In genomic region chr19:44164673-44165512, GRCh38 we compare ENCODE assay signal across 8 cellular contexts. TPM values are rescaled to one million over a fixed set of nuclear protein-coding genes. Genes with fewer than 3 reads are reported as not detected.
DNase-seq lines count a peak whose midpoint lies in the region; ATAC-seq and TF ChIP-seq lines count a peak whose summit lies in the region.

TSS of gene ZNF226 (plus strand) at chr19:44165100. CDS start at chr19:44170081, 4,981 bp downstream.

- peak within 1 kb of the TSS; percentile 53 for H3K4ac ChIP-seq in trophoblast cell (ENCODE audit: low read depth, low read length)

- no peak within 1 kb of the TSS for H3K23ac ChIP-seq in trophoblast cell (ENCODE audit: low read length)

- intact Hi-C loops in cardiac septum (cut with DNase I) (loop anchor here (1.0 to 5.0 kb wide), 4 partner anchors 24 to 113 kb away; partner anchors contain the start of genes ZNF223, ZNF225 and ZNF234), transverse colon (cut with DNase I; ENCODE audit: low total_unique reads) (loop anchor here (10.0 kb wide), 1 partner anchor 60 kb away; no protein-coding TSS in a partner anchor)

- peak within 1 kb of the TSS; percentile 75 for H3K14ac ChIP-seq in trophoblast cell (ENCODE audit: low read length)

- TF ChIP-seq POLR2A in transverse colon (IDR thresholded peaks at IDR 0.05): peak; percentile 26

- no peak within 1 kb of the TSS for H2BK5ac ChIP-seq in trophoblast cell (ENCODE audit: low read depth, low read length, poor library complexity)

- no peak for TF ChIP-seq EP300 in transverse colon (IDR thresholded peaks at IDR 0.05; ENCODE audit: low read depth)

- peaks cover 5 to 6% of the 10 kb centered on the region in 2 experiments for H3K4me1 ChIP-seq in trophoblast cell (ENCODE audit: control insufficient read depth in 1 of 2, insufficient read depth in 2 of 2, low read length in 2 of 2)
- peaks cover 5 to 14% (median 8%) of the 10 kb centered on the region in 4 donors for H3K4me1 ChIP-seq in transverse colon

- peak within 1 kb of the TSS; percentile 38 for H3K18ac ChIP-seq in trophoblast cell (ENCODE audit: low read length)

- in situ Hi-C loops in transverse colon (cut with MboI; ENCODE audit: low pct_ligation_motif_present in 1 of 4, low pct_unique_long_range_greater_than_20kb in 1 of 4, low sequenced_read_pairs in 3 of 4): no loop called here

- peak; percentile 81 for ATAC-seq in HG02610 (IDR thresholded peaks at IDR 0.05; ENCODE audit: unreplicated experiment)

- H3K79me1 ChIP-seq in trophoblast cell (ENCODE audit: low read length): peaks cover 7% of the 10 kb centered on the region

- peak within 1 kb of the TSS; percentile 94 for H4K8ac ChIP-seq in trophoblast cell (ENCODE audit: low read depth, low read length)

- H2AK5ac ChIP-seq in trophoblast cell (ENCODE audit: low read length): no peak within 1 kb of the TSS

- peak within 1 kb of the TSS; percentile 85 for H3K9ac ChIP-seq in trophoblast cell (ENCODE audit: low read length)

- H3K9me3 ChIP-seq in trophoblast cell (ENCODE audit: insufficient read depth, low read depth, low read length) (no peaks in the 10 kb centered on the region), transverse colon (peaks cover 33 to 37% of the 10 kb centered on the region in 2 donors)

- H4K91ac ChIP-seq in trophoblast cell (ENCODE audit: low read depth, low read length): peak within 1 kb of the TSS; percentile 60

- peak within 1 kb of the TSS; percentile 91 for H4K12ac ChIP-seq in trophoblast cell (ENCODE audit: low read depth, low read length)

- H3K4me2 ChIP-seq in trophoblast cell (ENCODE audit: low read length): peak within 1 kb of the TSS; percentile 94

- H3K27ac ChIP-seq in adipose tissue (ENCODE audit: low read depth, low read length) (peak within 1 kb of the TSS; percentile 83), trophoblast cell (ENCODE audit: low read depth, low read length) (peak within 1 kb of the TSS; percentile 29), transverse colon (peak within 1 kb of the TSS; percentile 77 to 86 (median 85))

- no peaks in the 10 kb centered on the region for H3K27me3 ChIP-seq in trophoblast cell (ENCODE audit: insufficient read depth, low read length)
- H3K27me3 ChIP-seq in transverse colon: no peaks in the 10 kb centered on the region

- CTCF ChIA-PET in GM10248 (lab: Yijun Ruan, JAX): interaction anchor here (0.7 to 1.6 kb wide), 3 partner anchors 16 to 51 kb away, joined by 3 to 5 read pairs (median 4); partner anchors contain the start of gene ZNF227

- H3K79me2 ChIP-seq in trophoblast cell (ENCODE audit: control insufficient read depth, insufficient read depth, low read length, poor library complexity): peaks cover 3% of the 10 kb centered on the region

- H3K4me3 ChIP-seq in trophoblast cell (ENCODE audit: low read depth, low read length): peak within 1 kb of the TSS; percentile 84
- H3K4me3 ChIP-seq in transverse colon: peak within 1 kb of the TSS; percentile 60 to 84 (median 78)

- POLR2A ChIA-PET in GM10248 (lab: Yijun Ruan, JAX): interaction anchor here (0.6 to 1.2 kb wide), 7 partner anchors 11 to 335 kb away, joined by 3 to 4 read pairs (median 3); partner anchors contain the start of gene ZNF225

- peak; percentile 84 for DNase-seq in GM10248 (ENCODE audit: extremely low spot score)
- peak; percentile 71 for DNase-seq in NCI-H128 (lab: John Stamatoyannopoulos, UW; ENCODE audit: unreplicated experiment)
- DNase-seq in SW 1271 (lab: John Stamatoyannopoulos, UW): peak; percentile 86 to 98
- peak; percentile 95 for DNase-seq in cardiac septum (ENCODE audit: low spot score)
- peak; percentile 95 to 98 for DNase-seq in trophoblast cell
- DNase-seq in transverse colon: peak; percentile 91

- H3K36me3 ChIP-seq in trophoblast cell (ENCODE audit: control insufficient read depth in 1 of 2, insufficient read depth in 2 of 2, low read length in 2 of 2): peaks cover 0 to 12% of the 10 kb centered on the region in 2 experiments
- peaks cover 0 to 33% (median 17%) of the 10 kb centered on the region in 4 donors for H3K36me3 ChIP-seq in transverse colon

- 0 to 1% (median 1%) methylated on average over 32 of the region's 32 CpGs for WGBS in adipose tissue, 3 donors
- WGBS in trophoblast cell (ENCODE audit: extremely low coverage, insufficient coverage, insufficient read length): no CpG with 5 or more reads among the region's 32 CpGs
- 0 to 1% methylated on average over 3 to 32 of the region's 32 CpGs for WGBS in transverse colon (ENCODE audit: low coverage in 1 of 2), 2 donors

- H2BK120ac ChIP-seq in trophoblast cell (ENCODE audit: insufficient read depth, low read length, poor library complexity): peak within 1 kb of the TSS; percentile 53

- no peak for TF ChIP-seq CTCF in GM10248 (IDR thresholded peaks at IDR 0.05; ENCODE audit: control extremely low read depth, extremely low read depth, low read depth, missing control alignments)
- TF ChIP-seq CTCF in transverse colon (IDR thresholded peaks at IDR 0.05): no peak

- no peak within 1 kb of the TSS for H2BK12ac ChIP-seq in trophoblast cell (ENCODE audit: low read length)

- peak within 1 kb of the TSS; percentile 95 for H2AFZ ChIP-seq in trophoblast cell (ENCODE audit: insufficient read depth, low read length, poor library complexity)

RNA-seq across cellular contexts. Expression of gene ZNF226, which starts in this region (rescaled TPM):
- 10 to 100 TPM in 1 of 3 donors, 1 to 10 TPM in 2; 5.3 to 15.2 (median 8.4) TPM for polyA plus RNA-seq in adipose tissue
- total RNA-seq in cardiac septum: 25.6 TPM
- polyA plus RNA-seq in trophoblast cell (2013): 20.3 and 22.3 TPM in 2 replicates
- 10 to 100 TPM in 3 of 4 donors, 1 to 10 TPM in 1; 4.1 to 27.1 (median 23.9) TPM for total RNA-seq in transverse colon

Comparison
In these comparisons a context has a peak if more than half of its experiments do, and no peak if none do; other contexts are left out.
1. Peak in every context shown above with its lines: DNase-seq, ATAC-seq, H3K4me3 ChIP-seq and H3K27ac ChIP-seq.
2. H3K27ac ChIP-seq: peak in every context shown above with its lines; median percentile 85 in transverse colon; 83 in adipose tissue; 29 in trophoblast cell.